20 cellular contexts compared by ENCODE assay signal in the genomic region with DNA sequence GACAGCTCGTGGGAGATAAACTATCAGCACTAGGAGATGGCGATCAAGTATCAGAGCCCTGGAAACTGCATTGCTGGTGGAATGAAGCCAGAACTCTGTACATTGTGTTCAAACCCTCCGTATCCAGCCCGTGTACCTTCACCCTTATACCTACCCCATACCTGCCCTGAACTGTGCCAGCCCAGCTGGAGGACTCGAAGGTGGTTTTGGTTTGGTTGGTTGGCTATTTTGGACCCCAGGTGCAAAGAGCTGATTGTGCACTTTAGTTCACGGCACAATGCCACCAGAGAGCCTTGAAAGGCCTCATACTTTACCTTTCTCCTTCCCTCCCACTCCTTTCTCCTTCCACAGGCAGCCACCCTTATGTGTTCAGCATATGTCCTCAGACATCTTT. TPM values are rescaled to one million over a fixed set of nuclear protein-coding genes. Genes with fewer than 3 reads are reported as not detected.
"Had no signal": no experiment of that assay in that cellular context is flagged by ENCODE, and none has a peak within 500 bp of the region (broad histone marks: within the 10 kb centered on the region; RNA-seq: fewer than 3 reads in every experiment).

No MANE protein-coding gene starts in this region.

- H3K9me3 ChIP-seq: ascending aorta, breast epithelium, left lung, mucosa of descending colon, spleen, upper lobe of right lung had no signal

- H3K4me3 ChIP-seq: ascending aorta, breast epithelium, hepatocyte, left lung, mucosa of descending colon, spleen, upper lobe of right lung had no signal

- H3K27ac ChIP-seq: ascending aorta, hepatocyte, left lung, spleen, upper lobe of right lung had no signal

- H3K4me2 ChIP-seq: hepatocyte had no signal

- H3K36me3 Mint-ChIP-seq: natural killer cell had no signal

- H3K36me3 ChIP-seq: ascending aorta, breast epithelium, left lung, spleen, upper lobe of right lung had no signal

- H3K4me1 ChIP-seq: ascending aorta, upper lobe of right lung had no signal

- H2AFZ ChIP-seq: hepatocyte had no signal

- ATAC-seq: left lung, mucosa of descending colon, sciatic nerve, upper lobe of right lung had no signal

- H3K27ac Mint-ChIP-seq: dendritic cell treated with granulocyte-macrophage colony-stimulating factor and Interleukin-4, amounts not matched to agents 40 ng/mL and 50 ng/mL, for 4 days; natural killer cell had no signal

- H3K9me3 Mint-ChIP-seq: dendritic cell treated with granulocyte-macrophage colony-stimulating factor and Interleukin-4, amounts not matched to agents 40 ng/mL and 50 ng/mL, for 4 days; natural killer cell; stimulated activated naive CD8-positive, alpha-beta T cell treated with anti-CD3 and anti-CD28 coated beads, Interleukin-15, amount 100 ng/mL, for 72 hours had no signal

- H3K27me3 ChIP-seq: ascending aorta, breast epithelium, hepatocyte had no signal

- DNase-seq: activated CD4-positive, alpha-beta T cell treated with anti-CD3 and anti-CD28 coated beads, Interleukin-2, amount 50 U/mL, for 4 hours; activated naive CD4-positive, alpha-beta T cell treated with Interleukin-2 at 50 U/mL for 16 hours; activated T-cell treated with anti-CD3 and anti-CD28 coated beads for 4 hours; effector memory CD4-positive, alpha-beta T cell; erythroblast; islet precursor cell; mammary epithelial cell; mucosa of descending colon; natural killer cell; stimulated activated naive CD8-positive, alpha-beta T cell treated with anti-CD3 and anti-CD28 coated beads, Interleukin-15, amount 100 ng/mL, for 72 hours; upper lobe of right lung had no signal

RNA-seq across cellular contexts. Expression of a gene that starts 16.0 kb away (rescaled TPM):
- total RNA-seq: ascending aorta, pulmonary artery endothelial cell had no signal

RNA-seq across cellular contexts. Expression of a gene that starts 50.6 kb away (rescaled TPM):
- total RNA-seq: ascending aorta, cerebellum, hepatocyte, mammary epithelial cell, pulmonary artery endothelial cell had no signal
- polyA plus RNA-seq: hepatocyte, mammary epithelial cell had no signal
